Comparison of ENCODE assay signal across 12 cellular contexts in the genomic region with DNA sequence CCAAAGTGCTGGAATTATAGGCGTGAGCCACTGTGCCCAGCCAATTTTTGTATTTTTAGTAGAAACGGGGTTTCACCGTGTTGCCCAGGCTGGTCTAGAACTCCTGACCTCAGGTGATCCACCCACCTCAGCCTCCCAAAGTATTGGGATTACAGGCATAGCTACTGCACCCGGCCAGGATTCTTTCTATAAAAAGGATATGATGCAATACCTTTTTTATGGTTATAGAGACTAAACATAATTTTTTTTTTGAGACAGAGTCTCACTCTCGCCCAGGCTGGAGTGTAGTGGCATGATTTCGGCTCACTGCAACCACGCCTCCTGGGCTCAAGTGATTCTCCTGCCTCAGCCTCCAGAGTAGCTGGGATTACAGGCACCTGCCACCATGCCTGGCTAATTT. TPM values are rescaled to one million over a fixed set of nuclear protein-coding genes. Genes with fewer than 3 reads are reported as not detected.
"Had no signal": no experiment of that assay in that cellular context is flagged by ENCODE, and none has a peak within 500 bp of the region (broad histone marks: within the 10 kb centered on the region; RNA-seq: fewer than 3 reads in every experiment).

No MANE protein-coding gene starts in this region.

RNA-seq across cellular contexts. Expression of a gene that starts 27.6 kb away (rescaled TPM):
- total RNA-seq: kidney epithelial cell; left ventricle myocardium inferior; myocyte; naive thymus-derived CD4-positive, alpha-beta T cell; natural killer cell treated with Interleukin-12 subunit alpha and Interleukin-12 subunit beta and Interleukin-15 and Interleukin-18, amount 100 ng/mL, for 72 hours; osteoblast; psoas muscle; sigmoid colon; thyroid gland; upper lobe of right lung had no signal
- polyA plus RNA-seq: neural cell, stomach had no signal
